8 cellular contexts compared by ENCODE assay signal in the genomic region with DNA sequence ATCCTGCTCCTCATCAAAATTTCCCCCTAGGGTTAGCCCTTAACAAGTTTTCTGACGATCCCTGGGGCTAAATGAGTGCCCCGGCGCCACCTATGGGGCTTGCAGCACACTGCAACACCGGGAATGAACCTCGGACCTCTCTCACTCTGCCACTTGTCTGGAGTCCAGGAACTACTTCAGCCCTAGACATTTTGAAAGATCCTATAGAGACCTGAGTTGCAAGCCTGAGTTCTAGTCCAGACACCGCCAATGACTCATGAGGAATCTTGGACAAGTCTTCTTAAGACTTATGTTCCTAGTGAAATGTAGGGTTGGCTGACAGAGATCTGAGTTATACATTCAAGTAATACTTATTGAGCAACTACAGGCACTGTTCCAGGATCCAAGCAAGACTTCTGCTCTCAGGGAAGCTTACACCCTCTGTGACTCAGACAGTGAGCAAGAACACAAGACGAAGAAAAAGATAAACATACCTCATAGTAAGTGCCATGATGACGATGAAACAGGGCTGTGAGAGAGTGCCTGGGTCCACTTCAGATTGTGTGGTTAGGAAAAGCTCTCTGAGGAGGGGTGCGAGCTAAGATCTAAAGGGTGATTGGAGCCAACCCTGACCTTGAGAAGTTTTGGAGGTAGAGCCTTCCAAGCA. TPM values are rescaled to one million over a fixed set of nuclear protein-coding genes. Genes with fewer than 3 reads are reported as not detected.
A peak's percentile ranks its signal among the peaks of the same experiment; 100 is the strongest.
DNase-seq lines count a peak whose midpoint lies in the region; ATAC-seq and TF ChIP-seq lines count a peak whose summit lies in the region.

No MANE protein-coding gene starts in this region.

- peak overlapping the region; percentile 67 for H2BK5ac ChIP-seq in IMR-90 (ENCODE audit: low read depth, low read length, poor library complexity, severe bottlenecking)

- peak overlapping the region; percentile 57 for H4K91ac ChIP-seq in IMR-90 (ENCODE audit: insufficient read depth, low read depth, low read length)

- peak overlapping the region; percentile 27 for H2AFZ ChIP-seq in IMR-90 (replicated peaks; ENCODE audit: low read length, poor library complexity)

- peak overlapping the region; percentile 41; the same call in 2 of the 3 replicates for H2BK15ac ChIP-seq in IMR-90 (ENCODE audit: low read depth, low read length)

- CTCF ChIA-PET in IMR-90 (lab: Yijun Ruan, JAX) = interaction anchor here (0.6 to 0.8 kb wide), 4 partner anchors 20 to 113 kb away, joined by 3 to 4 read pairs (median 3); no protein-coding TSS in a partner anchor

- no peak overlapping the region for H3K4me3 Mint-ChIP-seq in T-helper 2 cell treated with Interferon-gamma antibody and Interleukin-4, amounts not matched to agents 5 μg/mL and 100 μg/mL, for 36 hours
- H3K4me3 Mint-ChIP-seq in natural killer cell treated with Interleukin-12 subunit alpha and Interleukin-12 subunit beta and Interleukin-15 and Interleukin-18, amount 100 ng/mL, for 72 hours = no peak overlapping the region

- H3K4ac ChIP-seq in IMR-90 (ENCODE audit: low read depth, low read length) = peak overlapping the region; percentile 73

- peak overlapping the region; percentile 38 for H3K18ac ChIP-seq in IMR-90 (ENCODE audit: low read depth, low read length)

- no peaks in the 10 kb centered on the region for H3K4me1 Mint-ChIP-seq in T-helper 2 cell treated with Interferon-gamma antibody and Interleukin-4, amounts not matched to agents 5 μg/mL and 100 μg/mL, for 36 hours (ENCODE audit: low read depth)
- H3K4me1 Mint-ChIP-seq in natural killer cell treated with Interleukin-12 subunit alpha and Interleukin-12 subunit beta and Interleukin-15 and Interleukin-18, amount 100 ng/mL, for 72 hours (ENCODE audit: low read depth in 2 of 2) = no peaks in the 10 kb centered on the region

- no peak overlapping the region for H3K9ac ChIP-seq in IMR-90 (ENCODE audit: low read depth, low read length)

- no peaks in the 10 kb centered on the region; the same call in 1 of the 2 replicates for H3K27me3 ChIP-seq in GM06990 (replicated peaks; ENCODE audit: control insufficient read depth, insufficient read depth, low read length)
- H3K27me3 ChIP-seq in IMR-90 (ENCODE audit: control insufficient read depth, insufficient read depth, low read length) = no peaks in the 10 kb centered on the region

- no peak overlapping the region for H3K56ac ChIP-seq in IMR-90 (ENCODE audit: extremely low read depth, insufficient read depth, low read length)

- DNase-seq in GM06990 (ENCODE audit: extremely low read depth, insufficient read length) (peak; percentile 44), IMR-90 (peak; percentile 100), epidermal melanocyte (ENCODE audit: insufficient read length, low spot score) (peak; percentile 29), ureter (ENCODE audit: low spot score) (no peak), NCI-H2081 treated with DMSO at 0.1 percent for 48 hours (lab: John Stamatoyannopoulos, UW) (no peak)
- peak; percentile 16 for DNase-seq in T-helper 2 cell treated with Interferon-gamma antibody and Interleukin-4, amounts not matched to agents 5 μg/mL and 100 μg/mL, for 36 hours (ENCODE audit: low spot score)
- no peak for DNase-seq in natural killer cell treated with Interleukin-12 subunit alpha and Interleukin-12 subunit beta and Interleukin-15 and Interleukin-18, amount 100 ng/mL, for 72 hours (ENCODE audit: low spot score)

- H2AK9ac ChIP-seq in IMR-90 (replicated peaks; ENCODE audit: low read depth, low read length, poor library complexity) = no peak overlapping the region

- H3K9me3 Mint-ChIP-seq in T-helper 2 cell treated with Interferon-gamma antibody and Interleukin-4, amounts not matched to agents 5 μg/mL and 100 μg/mL, for 36 hours = no peaks in the 10 kb centered on the region
- no peaks in the 10 kb centered on the region for H3K9me3 Mint-ChIP-seq in natural killer cell treated with Interleukin-12 subunit alpha and Interleukin-12 subunit beta and Interleukin-15 and Interleukin-18, amount 100 ng/mL, for 72 hours

- H3K36me3 Mint-ChIP-seq in T-helper 2 cell treated with Interferon-gamma antibody and Interleukin-4, amounts not matched to agents 5 μg/mL and 100 μg/mL, for 36 hours (ENCODE audit: low read depth) = no peaks in the 10 kb centered on the region
- H3K36me3 Mint-ChIP-seq in natural killer cell treated with Interleukin-12 subunit alpha and Interleukin-12 subunit beta and Interleukin-15 and Interleukin-18, amount 100 ng/mL, for 72 hours = no peaks in the 10 kb centered on the region

- H3K4me1 ChIP-seq in IMR-90 (ENCODE audit: control insufficient read depth, insufficient read depth, low read length) = peaks cover 11% of the 10 kb centered on the region

- no peaks in the 10 kb centered on the region for H3K79me1 ChIP-seq in IMR-90 (ENCODE audit: low read depth in 1 of 2, low read length in 2 of 2)

- H4K5ac ChIP-seq in IMR-90 (ENCODE audit: low read depth, low read length) = peak overlapping the region; percentile 26

- H3K4me3 ChIP-seq in GM06990 (replicated peaks; ENCODE audit: low read depth, low read length) (no peak overlapping the region), IMR-90 (ENCODE audit: insufficient read depth, low read depth, low read length) (no peak overlapping the region)

- TF ChIP-seq CTCF in GM06990 (IDR thresholded peaks at IDR 0.05; ENCODE audit: insufficient read depth, low read length, poor library complexity, severe bottlenecking) (peak; percentile 95), IMR-90 (conservative IDR thresholded peaks at IDR 0.05; ENCODE audit: low read depth, low read length) (peak; percentile 75)

- POLR2A ChIA-PET in IMR-90 (lab: Charles Lee; ENCODE audit: unreplicated experiment) = interaction anchor here (0.6 kb wide), 1 partner anchor 116 kb away, joined by 3 read pairs; no protein-coding TSS in a partner anchor

- H3K27me3 Mint-ChIP-seq in T-helper 2 cell treated with Interferon-gamma antibody and Interleukin-4, amounts not matched to agents 5 μg/mL and 100 μg/mL, for 36 hours (ENCODE audit: low read depth) = peaks cover 21% of the 10 kb centered on the region
- H3K27me3 Mint-ChIP-seq in natural killer cell treated with Interleukin-12 subunit alpha and Interleukin-12 subunit beta and Interleukin-15 and Interleukin-18, amount 100 ng/mL, for 72 hours = peaks cover 30 to 33% of the 10 kb centered on the region in 2 donors

- peak overlapping the region; percentile 78 for H2BK120ac ChIP-seq in IMR-90 (ENCODE audit: low read depth, low read length)

- H3K9me1 ChIP-seq in IMR-90 (ENCODE audit: insufficient read depth, low read length) = peaks cover 9% of the 10 kb centered on the region; the same call in 1 of the 2 replicates

- BruUV-seq in IMR-90 (replicated peaks; lab: Mats Ljungman, UMichigan) = no TSS peak

- H3K27ac ChIP-seq in IMR-90 (ENCODE audit: insufficient read depth, low read length) = peak overlapping the region; percentile 74

- H4K20me1 ChIP-seq in IMR-90 (ENCODE audit: insufficient read depth, low read length) = no peaks in the 10 kb centered on the region

- dilution Hi-C loops in IMR-90 (cut with HindIII; ENCODE audit: low sequenced_read_pairs, unreplicated experiment) = no loop called here

- WGBS in IMR-90 (ENCODE audit: extremely low coverage in 2 of 2, insufficient read length in 1 of 2), 2 experiments = no CpG with 5 or more reads among the region's 9 CpGs

- no peak overlapping the region for H3K27ac Mint-ChIP-seq in T-helper 2 cell treated with Interferon-gamma antibody and Interleukin-4, amounts not matched to agents 5 μg/mL and 100 μg/mL, for 36 hours
- H3K27ac Mint-ChIP-seq in natural killer cell treated with Interleukin-12 subunit alpha and Interleukin-12 subunit beta and Interleukin-15 and Interleukin-18, amount 100 ng/mL, for 72 hours = no peak overlapping the region

- peak overlapping the region; percentile 2 to 78; a peak in 3 of 4 replicates for H4K8ac ChIP-seq in IMR-90 (ENCODE audit: low read depth in 2 of 2, low read length in 2 of 2)

- no peak for TF ChIP-seq POLR2A in IMR-90 (IDR thresholded peaks at IDR 0.05; ENCODE audit: low read depth, low read length)

- in situ Hi-C loops in IMR-90 (cut with MboI; ENCODE audit: low sequenced_read_pairs) = no loop called here

- peak overlapping the region; percentile 61 for H3K4me2 ChIP-seq in IMR-90 (ENCODE audit: low read depth, low read length)

- peak overlapping the region; percentile 78 for H2BK20ac ChIP-seq in IMR-90 (ENCODE audit: low read depth, low read length)

- TF ChIP-seq RAD21 in IMR-90 (IDR thresholded peaks at IDR 0.05; ENCODE audit: low read length) = peak; percentile 59

- ATAC-seq in GM21528 (IDR thresholded peaks at IDR 0.05; ENCODE audit: low FRiP score, unreplicated experiment) (peak; percentile 76), IMR-90 (ENCODE audit: low read depth) (peak; percentile 93)
- ATAC-seq in natural killer cell treated with Interleukin-12 subunit alpha and Interleukin-12 subunit beta and Interleukin-15 and Interleukin-18, amount 100 ng/mL, for 72 hours = peak; percentile 66 to 71

- H3K9me3 ChIP-seq in IMR-90 (ENCODE audit: control insufficient read depth, insufficient read depth, low read length) = no peaks in the 10 kb centered on the region

- H3K36me3 ChIP-seq in GM06990 (ENCODE audit: control insufficient read depth, insufficient read depth, low read length) (no peaks in the 10 kb centered on the region), IMR-90 (ENCODE audit: control insufficient read depth, insufficient read depth, low read length) (no peaks in the 10 kb centered on the region)

- H3K23ac ChIP-seq in IMR-90 (ENCODE audit: low read depth, low read length) = 0 out of 2 replicates have a peak overlapping the region, but pooled peaks have one; percentile 20

- H3K14ac ChIP-seq in IMR-90 (replicated peaks; ENCODE audit: low read depth, low read length) = 0 out of 2 replicates have a peak overlapping the region, but pooled peaks have one; percentile 53

- H2AK5ac ChIP-seq in IMR-90 (ENCODE audit: low read depth, low read length) = peak overlapping the region; percentile 29; the same call in 1 of the 2 replicates

- intact Hi-C loops in IMR-90 (cut with micrococcal nuclease) = loop anchor here (1.0 to 5.0 kb wide), 2 partner anchors 78 to 208 kb away; a partner anchor contains a TSS

TF ChIP-seq in IMR-90, 13 proteins besides CTCF, POLR2A, EP300 and RAD21 (continues in another document):
- peak; percentile 53; the same call in 1 of the 2 replicates for TF ChIP-seq BHLHE40 (IDR thresholded peaks at IDR 0.05; ENCODE audit: low read depth, low read length)
- TF ChIP-seq MAZ (IDR thresholded peaks at IDR 0.05; ENCODE audit: borderline replicate concordance, low read depth, low read length) = peak; percentile 41; the same call in 1 of the 2 replicates
- peak; percentile 100 for TF ChIP-seq CEBPB (IDR thresholded peaks at IDR 0.05; ENCODE audit: low read depth, low read length)
- peak; percentile 53 for TF ChIP-seq SMC3 (IDR thresholded peaks at IDR 0.05; ENCODE audit: low read depth, low read length)
- TF ChIP-seq FOS (IDR thresholded peaks at IDR 0.05; ENCODE audit: low read depth, low read length) = peak; percentile 89

RNA-seq across cellular contexts. Expression of a gene that starts 10.2 kb away (rescaled TPM):
- total RNA-seq in IMR-90 (2012; rRNA removed) (2.3 and 2.5 TPM in 2 replicates), ureter (13.1 TPM)
- polyA plus RNA-seq in IMR-90 (2012; rRNA removed) = 2.4 and 2.6 TPM in 2 replicates
- 0.61 and 0.91 TPM in 2 replicates for polyA plus RNA-seq in IMR-90 (2012; cell fraction: cytosol; rRNA removed)
- 1.6 and 9.7 TPM in 2 replicates for polyA plus RNA-seq in IMR-90 (2012; cell fraction: nucleus; rRNA removed; ENCODE audit: low replicate concordance)
- total RNA-seq in natural killer cell treated with Interleukin-12 subunit alpha and Interleukin-12 subunit beta and Interleukin-15 and Interleukin-18, amount 100 ng/mL, for 72 hours = 1 to 10 TPM in 1 of 2 donors, under 1 TPM in 1; 0.74 to 1.5 TPM

Comparison
In these comparisons a context has a peak if more than half of its experiments do, and no peak if none do; other contexts are left out.
1. DNase-seq: peak in GM06990 (single experiment), IMR-90 (single experiment), T-helper 2 cell treated with Interferon-gamma antibody and Interleukin-4, amounts not matched to agents 5 μg/mL and 100 μg/mL, for 36 hours (single experiment) and epidermal melanocyte (single experiment); none in natural killer cell treated with Interleukin-12 subunit alpha and Interleukin-12 subunit beta and Interleukin-15 and Interleukin-18, amount 100 ng/mL, for 72 hours (single experiment), ureter (single experiment) and NCI-H2081 treated with DMSO at 0.1 percent for 48 hours (single experiment).
2. Peak in every context shown above with its lines, with median percentiles within 50 percentile points of each other: ATAC-seq.